Comparison of ENCODE assay signal across 8 cellular contexts in genomic region chr12:52082988-52083637, GRCh38. TPM values are rescaled to one million over a fixed set of nuclear protein-coding genes. Genes with fewer than 3 reads are reported as not detected.
DNase-seq lines count a peak whose midpoint lies in the region; ATAC-seq, FAIRE-seq and TF ChIP-seq lines count a peak whose summit lies in the region.

No MANE protein-coding gene starts in this region.

- FAIRE-seq in kidney (lab: Jason Lieb, UNC): no peak

- peaks cover 30% of the 10 kb centered on the region for H3K27me3 ChIP-seq in WERI-Rb-1 (ENCODE audit: insufficient read depth, low read depth, severe bottlenecking)

- H3K4me3 ChIP-seq in WERI-Rb-1 (ENCODE audit: low read depth, low read length) (no peak overlapping the region), kidney (ENCODE audit: low read length in 2 of 2) (no peak overlapping the region)

- H3K36me3 ChIP-seq in WERI-Rb-1: peaks cover 3% of the 10 kb centered on the region
- peaks cover 2% of the 10 kb centered on the region in 2 donors for H3K36me3 ChIP-seq in kidney (ENCODE audit: control insufficient read depth in 1 of 2, insufficient read depth in 2 of 2, low read length in 2 of 2)

- H3K27me3 Mint-ChIP-seq in brain: peaks cover 28% of the 10 kb centered on the region

- H3K4me1 ChIP-seq in kidney (ENCODE audit: control insufficient read depth in 1 of 2, insufficient read depth in 1 of 2, low read depth in 1 of 2, low read length in 2 of 2): peaks cover 7 to 20% of the 10 kb centered on the region in 2 donors

- intact Hi-C loops in kidney (cut with DNase I): no loop called here

- no peaks in the 10 kb centered on the region for H3K9me3 ChIP-seq in WERI-Rb-1 (ENCODE audit: severe bottlenecking)
- H3K9me3 ChIP-seq in kidney (ENCODE audit: control insufficient read depth in 1 of 2, low read length in 2 of 2): no peaks in the 10 kb centered on the region

- TF ChIP-seq CTCF in WERI-Rb-1 (IDR thresholded peaks at IDR 0.05; ENCODE audit: low read depth, low read length): peak; percentile 97
- peak; percentile 98 to 99 for TF ChIP-seq CTCF in brain (conservative IDR thresholded peaks at IDR 0.05)
- TF ChIP-seq CTCF in kidney (IDR thresholded peaks at IDR 0.05; ENCODE audit: borderline replicate concordance, extremely low read depth, insufficient read depth): peak; percentile 94

- H3K27ac ChIP-seq in WERI-Rb-1 (no peak overlapping the region), kidney (ENCODE audit: low read depth in 2 of 2, low read length in 2 of 2) (no peak overlapping the region)

- peak overlapping the region in 1 of 5 experiments; percentile 47 for H3K4me3 Mint-ChIP-seq in brain

- peaks cover 42% of the 10 kb centered on the region for H3K4me1 Mint-ChIP-seq in brain

- no peak overlapping the region for H3K9ac ChIP-seq in kidney (ENCODE audit: low read length in 2 of 2)

- no peak for ATAC-seq in GM19452 (IDR thresholded peaks at IDR 0.05; ENCODE audit: unreplicated experiment)

- peak; percentile 13 for DNase-seq in DMS79 treated with DMSO at 0.1 percent for 48 hours (lab: John Stamatoyannopoulos, UW)
- no peak for DNase-seq in DMS79 (lab: John Stamatoyannopoulos, UW)
- peak; percentile 15 for DNase-seq in NCI-H1105 treated with DMSO at 0.1 percent for 48 hours (lab: John Stamatoyannopoulos, UW)
- peak; percentile 71 for DNase-seq in WERI-Rb-1
- no peak for DNase-seq in kidney
- DNase-seq in stimulated activated CD4-positive, alpha-beta T cell treated with anti-CD3 and anti-CD28 coated beads, Interleukin-2, amount 100 ng/mL, for 4 hours (ENCODE audit: low read depth): peak; percentile 59

- peaks cover 0 to 6% (median 0%) of the 10 kb centered on the region in 5 experiments for H3K9me3 Mint-ChIP-seq in brain

- peaks cover 2% of the 10 kb centered on the region for H3K36me3 Mint-ChIP-seq in brain

- peak overlapping the region; percentile 15 to 89 (median 65) for H3K27ac Mint-ChIP-seq in brain

RNA-seq across cellular contexts. Expression of gene SMIM41, which starts 3.6 kb away (rescaled TPM):
- polyA plus RNA-seq in brain (ENCODE audit: insufficient read depth, low read depth, low replicate concordance) (not detected), kidney (ENCODE audit: insufficient read depth, low read depth, low replicate concordance) (not detected)
- total RNA-seq in kidney: 0.31 TPM

RNA-seq across cellular contexts. Expression of gene ATG101, which starts 13.3 kb away (rescaled TPM):
- polyA plus RNA-seq in brain (ENCODE audit: insufficient read depth, low read depth, low replicate concordance) (52.5 TPM), kidney (ENCODE audit: insufficient read depth, low read depth, low replicate concordance) (53.0 TPM)
- 32.1 TPM for total RNA-seq in kidney

RNA-seq across cellular contexts. Expression of gene NR4A1, which starts 31.9 kb away (rescaled TPM):
- polyA plus RNA-seq in brain (ENCODE audit: insufficient read depth, low read depth, low replicate concordance) (26.2 TPM), kidney (ENCODE audit: insufficient read depth, low read depth, low replicate concordance) (54.1 TPM)
- total RNA-seq in kidney: 37.2 TPM

Comparison
In these comparisons a context has a peak if more than half of its experiments do, and no peak if none do; other contexts are left out.
1. DNase-seq: peak in DMS79 treated with DMSO at 0.1 percent for 48 hours (single experiment), NCI-H1105 treated with DMSO at 0.1 percent for 48 hours (single experiment), WERI-Rb-1 (single experiment) and stimulated activated CD4-positive, alpha-beta T cell treated with anti-CD3 and anti-CD28 coated beads, Interleukin-2, amount 100 ng/mL, for 4 hours (single experiment); none in DMS79 (single experiment) and kidney (single experiment).
2. Peak in every context shown above with its lines, with median percentiles within 50 percentile points of each other: CTCF ChIP-seq.